Comparison of ENCODE assay signal across 9 cellular contexts in genomic region chr19:19410553-19411550, GRCh38. TPM values are rescaled to one million over a fixed set of nuclear protein-coding genes. Genes with fewer than 3 reads are reported as not detected.
DNase-seq lines count a peak whose midpoint lies in the region; ATAC-seq and TF ChIP-seq lines count a peak whose summit lies in the region.
"Had no signal": no experiment of that assay in that cellular context is flagged by ENCODE, and none has a peak within 500 bp of the region (broad histone marks: within the 10 kb centered on the region; RNA-seq: fewer than 3 reads in every experiment).

No MANE protein-coding gene starts in this region.

- H3K4me1 Mint-ChIP-seq in activated naive CD4-positive, alpha-beta T cell treated with anti-CD3 and anti-CD28 coated beads for 36 hours (ENCODE audit: low read depth) = peaks cover 79% of the 10 kb centered on the region
- H3K4me1 Mint-ChIP-seq in T-helper 17 cell = peaks cover 65% of the 10 kb centered on the region
- H3K4me1 Mint-ChIP-seq in stimulated activated effector memory CD8-positive, alpha-beta T cell treated with anti-CD3 and anti-CD28 coated beads, Interleukin-12 subunit alpha, Interleukin-12 subunit beta, amount 100 ng/mL, for 72 hours = peaks cover 73% of the 10 kb centered on the region

- CTCF ChIA-PET in activated naive CD4-positive, alpha-beta T cell treated with anti-CD3 and anti-CD28 coated beads for 36 hours (lab: Charles Lee) = interaction anchor here (0.6 to 1.2 kb wide), 3 partner anchors 33 to 80 kb away, joined by 3 to 4 read pairs (median 4); no protein-coding TSS in a partner anchor

- 58 to 59% methylated on average over 12 to 14 of the region's 15 CpGs for WGBS in thyroid gland, 2 donors
- WGBS in ovary, 3 donors = 66 to 67% (median 66%) methylated on average over 15 of the region's 15 CpGs

- peak overlapping the region; percentile 47 for H3K27ac Mint-ChIP-seq in activated naive CD4-positive, alpha-beta T cell treated with anti-CD3 and anti-CD28 coated beads for 36 hours
- peak overlapping the region; percentile 88 for H3K27ac Mint-ChIP-seq in T-helper 17 cell
- H3K27ac Mint-ChIP-seq in stimulated activated effector memory CD8-positive, alpha-beta T cell treated with anti-CD3 and anti-CD28 coated beads, Interleukin-12 subunit alpha, Interleukin-12 subunit beta, amount 100 ng/mL, for 72 hours = peak overlapping the region; percentile 70

- TF ChIP-seq POLR2A in thyroid gland (IDR thresholded peaks at IDR 0.05) = no peak
- no peak for TF ChIP-seq POLR2A in ovary (IDR thresholded peaks at IDR 0.05)

- H3K36me3 Mint-ChIP-seq in activated naive CD4-positive, alpha-beta T cell treated with anti-CD3 and anti-CD28 coated beads for 36 hours (ENCODE audit: low read depth) = peaks cover 4% of the 10 kb centered on the region
- no peaks in the 10 kb centered on the region for H3K36me3 Mint-ChIP-seq in T-helper 17 cell (ENCODE audit: low read depth)
- H3K36me3 Mint-ChIP-seq in stimulated activated effector memory CD8-positive, alpha-beta T cell treated with anti-CD3 and anti-CD28 coated beads, Interleukin-12 subunit alpha, Interleukin-12 subunit beta, amount 100 ng/mL, for 72 hours = peaks cover 54% of the 10 kb centered on the region

- no peaks in the 10 kb centered on the region for H3K36me3 ChIP-seq in thyroid gland
- no peaks in the 10 kb centered on the region for H3K36me3 ChIP-seq in ovary

- H3K4me3 Mint-ChIP-seq in activated naive CD4-positive, alpha-beta T cell treated with anti-CD3 and anti-CD28 coated beads for 36 hours = no peak overlapping the region
- peak overlapping the region; percentile 3 for H3K4me3 Mint-ChIP-seq in T-helper 17 cell
- peak overlapping the region; percentile 26 for H3K4me3 Mint-ChIP-seq in stimulated activated effector memory CD8-positive, alpha-beta T cell treated with anti-CD3 and anti-CD28 coated beads, Interleukin-12 subunit alpha, Interleukin-12 subunit beta, amount 100 ng/mL, for 72 hours

- H3K27ac ChIP-seq in thyroid gland (no peak overlapping the region), ovary (no peak overlapping the region)

- no peak for TF ChIP-seq EP300 in ovary (IDR thresholded peaks at IDR 0.05)

- H3K9me3 Mint-ChIP-seq in activated naive CD4-positive, alpha-beta T cell treated with anti-CD3 and anti-CD28 coated beads for 36 hours = no peaks in the 10 kb centered on the region
- no peaks in the 10 kb centered on the region for H3K9me3 Mint-ChIP-seq in stimulated activated effector memory CD8-positive, alpha-beta T cell treated with anti-CD3 and anti-CD28 coated beads, Interleukin-12 subunit alpha, Interleukin-12 subunit beta, amount 100 ng/mL, for 72 hours

- intact Hi-C loops in activated naive CD4-positive, alpha-beta T cell treated with anti-CD3 and anti-CD28 coated beads for 36 hours (cut with micrococcal nuclease) = loop anchor here (2.0 kb wide), 1 partner anchor 36 kb away; no protein-coding TSS in a partner anchor
- intact Hi-C loops in thyroid gland (cut with DNase I) (no loop called here), ovary (cut with DNase I) (no loop called here)

- peak; percentile 65 for DNase-seq in activated naive CD4-positive, alpha-beta T cell treated with anti-CD3 and anti-CD28 coated beads for 36 hours
- DNase-seq in activated naive CD4-positive, alpha-beta T cell (lab: John Stamatoyannopoulos, UW) = no peak
- no peak for DNase-seq in T-helper 17 cell
- no peak for DNase-seq in epithelial cell of proximal tubule (ENCODE audit: low read depth)
- peak; percentile 21 to 73 for DNase-seq in stimulated activated effector memory CD8-positive, alpha-beta T cell treated with anti-CD3 and anti-CD28 coated beads, Interleukin-12 subunit alpha, Interleukin-12 subunit beta, amount 100 ng/mL, for 72 hours (ENCODE audit: low spot score in 2 of 2)
- no peak for DNase-seq in thyroid gland
- DNase-seq in ovary = no peak
- no peak for DNase-seq in NCI-H2171 treated with DMSO at 0.1 percent for 48 hours (lab: John Stamatoyannopoulos, UW)
- DNase-seq: activated gamma-delta T cell treated with Interleukin-2 at 50 U/mL for 16 hours had no signal

- H3K9me3 ChIP-seq in T-helper 17 cell (ENCODE audit: control insufficient read depth, low read length, poor library complexity, severe bottlenecking) (no peaks in the 10 kb centered on the region), thyroid gland (no peaks in the 10 kb centered on the region), ovary (no peaks in the 10 kb centered on the region)

- H3K4me3 ChIP-seq in epithelial cell of proximal tubule (ENCODE audit: low read depth, low read length) = no peak overlapping the region
- H3K4me3 ChIP-seq in thyroid gland (replicated peaks in 1 of 3) = no peak overlapping the region
- H3K4me3 ChIP-seq in ovary = no peak overlapping the region

- TF ChIP-seq CTCF in epithelial cell of proximal tubule (conservative IDR thresholded peaks at IDR 0.05; ENCODE audit: low read depth, low read length) (peak; percentile 26), thyroid gland (IDR thresholded peaks at IDR 0.05) (no peak), ovary (IDR thresholded peaks at IDR 0.05) (no peak)

- ATAC-seq in T-helper 17 cell = no peak
- ATAC-seq in stimulated activated effector memory CD8-positive, alpha-beta T cell treated with anti-CD3 and anti-CD28 coated beads, Interleukin-12 subunit alpha, Interleukin-12 subunit beta, amount 100 ng/mL, for 72 hours = peak; percentile 92

- H3K4me1 ChIP-seq in thyroid gland (peaks cover 30 to 53% of the 10 kb centered on the region in 2 donors), ovary (ENCODE audit: insufficient read depth) (peaks cover 19% of the 10 kb centered on the region)

- H3K27me3 ChIP-seq in thyroid gland = no peaks in the 10 kb centered on the region
- H3K27me3 ChIP-seq in ovary = no peaks in the 10 kb centered on the region

- no peaks in the 10 kb centered on the region for H3K27me3 Mint-ChIP-seq in activated naive CD4-positive, alpha-beta T cell treated with anti-CD3 and anti-CD28 coated beads for 36 hours (ENCODE audit: low read depth)
- H3K27me3 Mint-ChIP-seq in T-helper 17 cell = no peaks in the 10 kb centered on the region

RNA-seq across cellular contexts. Expression of gene GATAD2A, which starts 5.4 kb away (rescaled TPM):
- 100 to 1,000 TPM in 1 of 2 experiments, 10 to 100 TPM in 1; 91.2 to 100 TPM for total RNA-seq in activated naive CD4-positive, alpha-beta T cell treated with anti-CD3 and anti-CD28 coated beads for 36 hours
- total RNA-seq in T-helper 17 cell (100 to 1,000 TPM; 129 to 153 TPM), epithelial cell of proximal tubule (86.2 and 118 TPM in 2 replicates), thyroid gland (10 to 100 TPM; 33.2 to 82.4 (median 51.8) TPM), ovary (10 to 100 TPM; 10.7 to 83.0 (median 57.9) TPM)
- polyA plus RNA-seq in ovary = 10 to 100 TPM; 13.7 to 18.9 TPM

Comparison
In these comparisons a context has a peak if more than half of its experiments do, and no peak if none do; other contexts are left out.
1. DNase-seq: peak in activated naive CD4-positive, alpha-beta T cell treated with anti-CD3 and anti-CD28 coated beads for 36 hours (single experiment) and stimulated activated effector memory CD8-positive, alpha-beta T cell treated with anti-CD3 and anti-CD28 coated beads, Interleukin-12 subunit alpha, Interleukin-12 subunit beta, amount 100 ng/mL, for 72 hours (2 of 2); none in activated naive CD4-positive, alpha-beta T cell (0 of 4), T-helper 17 cell (0 of 3), epithelial cell of proximal tubule (single experiment), thyroid gland (0 of 2), ovary (0 of 5) and NCI-H2171 treated with DMSO at 0.1 percent for 48 hours (single experiment).
2. Peak in every context shown above with its lines, with median percentiles within 50 percentile points of each other: H3K27ac Mint-ChIP-seq.